In genomic region chr9:15837079-15837679, GRCh38 we compare ENCODE assay signal across 1 cellular context.
TF ChIP-seq lines count a peak whose summit lies in the region.

No MANE protein-coding gene starts in this region.

TF ChIP-seq in WTC11, 78 proteins besides CTCF, POLR2A, EP300 and RAD21 (continued from another document):
- TF ChIP-seq E2F1 (CRISPR knock-in tag; IDR thresholded peaks at IDR 0.05) (no peak), ZNF121 (CRISPR knock-in tag; IDR thresholded peaks at IDR 0.05) (no peak), ETV6 (CRISPR knock-in tag; IDR thresholded peaks at IDR 0.05) (no peak), NFATC4 (CRISPR knock-in tag; IDR thresholded peaks at IDR 0.05) (no peak)
